In genomic region chr9:68560131-68560844, GRCh38 we compare ENCODE assay signal across 8 cellular contexts.
DNase-seq lines count a peak whose midpoint lies in the region; ATAC-seq and TF ChIP-seq lines count a peak whose summit lies in the region.

No MANE protein-coding gene starts in this region.

- ATAC-seq in HG03354 (IDR thresholded peaks at IDR 0.05; ENCODE audit: poor library complexity, severe bottlenecking, unreplicated experiment) (peak; percentile 59), HG02938 (IDR thresholded peaks at IDR 0.05; ENCODE audit: unreplicated experiment) (no peak)

- DNase-seq in ELR (ENCODE audit: low read depth), result peak; percentile 26
- peak; percentile 15 for DNase-seq in effector CD4-positive, alpha-beta T cell
- peak; percentile 48 for DNase-seq in medulla oblongata (ENCODE audit: extremely low spot score)
- peak; percentile 13 to 38 for DNase-seq in stimulated activated CD8-positive, alpha-beta memory T cell treated with anti-CD3 and anti-CD28 coated beads, Interleukin-7, amount 100 ng/mL, for 48 hours (ENCODE audit: extremely low read depth in 1 of 2, low read depth in 1 of 2)
- no peak for DNase-seq in AG08395 (ENCODE audit: low spot score)

- peak; percentile 22; the same call in 1 of the 2 replicates for TF ChIP-seq CTCF in VCaP (conservative IDR thresholded peaks at IDR 0.05)

- no peak overlapping the region for H3K27ac ChIP-seq in VCaP
